ENCODE assay signal across 1 cellular context in the genomic region with DNA sequence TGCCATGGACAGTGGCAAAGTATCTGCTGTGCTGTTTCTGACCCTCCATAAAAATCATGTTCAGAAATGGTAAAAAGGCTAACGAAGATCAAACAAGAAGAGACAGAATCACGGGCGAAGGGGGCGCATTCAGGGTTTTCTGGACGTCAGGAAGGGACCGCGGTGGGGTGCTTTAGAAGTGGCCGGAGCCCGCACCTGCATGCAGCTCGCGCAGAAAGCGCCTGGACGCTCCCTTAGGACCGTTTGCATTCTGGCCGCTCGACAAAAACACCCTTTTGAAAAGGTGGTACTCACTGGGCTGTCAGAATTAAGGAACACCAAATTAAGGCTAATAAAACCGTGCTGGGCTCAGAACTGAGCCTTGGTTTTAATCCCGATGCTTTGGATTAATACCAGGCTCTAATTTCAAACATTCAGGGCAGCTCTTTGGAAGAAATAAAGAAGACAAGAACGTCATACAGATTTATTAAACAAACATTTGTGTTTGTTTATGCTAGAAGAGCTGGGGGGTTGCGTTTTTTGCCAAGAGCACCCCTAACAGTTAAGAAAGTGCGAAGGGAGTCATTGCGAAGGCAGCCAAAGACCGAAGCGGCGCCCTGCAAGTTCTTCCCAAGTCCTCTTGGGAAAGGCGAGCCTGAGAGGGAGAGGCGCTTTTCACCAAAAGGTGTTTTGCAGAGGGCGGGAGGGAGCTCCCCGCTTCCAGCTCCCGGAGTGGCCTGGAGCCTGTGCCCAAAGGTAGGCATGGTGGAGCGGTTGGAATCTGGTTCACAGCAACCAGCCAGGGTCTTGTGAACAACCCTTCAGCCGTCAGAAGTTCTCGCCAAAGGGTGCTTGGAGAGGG.
TF ChIP-seq lines count a peak whose summit lies in the region.

No MANE protein-coding gene starts in this region.

TF ChIP-seq in WTC11, 78 proteins besides CTCF, POLR2A, EP300 and RAD21 (continued from another document):
- TF ChIP-seq AR (CRISPR knock-in tag; IDR thresholded peaks at IDR 0.05) (no peak), USF1 (CRISPR knock-in tag; IDR thresholded peaks at IDR 0.05) (no peak), OVOL2 (CRISPR knock-in tag; IDR thresholded peaks at IDR 0.05; ENCODE audit: borderline replicate concordance) (no peak), ZNF396 (CRISPR knock-in tag; IDR thresholded peaks at IDR 0.05; ENCODE audit: borderline replicate concordance) (no peak), AFF4 (CRISPR knock-in tag; IDR thresholded peaks at IDR 0.05; ENCODE audit: borderline replicate concordance) (no peak)
- TF ChIP-seq, protein P1, sequence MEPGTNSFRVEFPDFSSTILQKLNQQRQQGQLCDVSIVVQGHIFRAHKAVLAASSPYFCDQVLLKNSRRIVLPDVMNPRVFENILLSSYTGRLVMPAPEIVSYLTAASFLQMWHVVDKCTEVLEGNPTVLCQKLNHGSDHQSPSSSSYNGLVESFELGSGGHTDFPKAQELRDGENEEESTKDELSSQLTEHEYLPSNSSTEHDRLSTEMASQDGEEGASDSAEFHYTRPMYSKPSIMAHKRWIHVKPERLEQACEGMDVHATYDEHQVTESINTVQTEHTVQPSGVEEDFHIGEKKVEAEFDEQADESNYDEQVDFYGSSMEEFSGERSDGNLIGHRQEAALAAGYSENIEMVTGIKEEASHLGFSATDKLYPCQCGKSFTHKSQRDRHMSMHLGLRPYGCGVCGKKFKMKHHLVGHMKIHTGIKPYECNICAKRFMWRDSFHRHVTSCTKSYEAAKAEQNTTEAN (CRISPR knock-in tag; IDR thresholded peaks at IDR 0.05), result no peak
